Comparison of ENCODE assay signal across 12 cellular contexts in genomic region chr12:77686760-77687159, GRCh38.
DNase-seq lines count a peak whose midpoint lies in the region; FAIRE-seq and TF ChIP-seq lines count a peak whose summit lies in the region.
"Had no signal": no experiment of that assay in that cellular context is flagged by ENCODE, and none has a peak within 500 bp of the region (broad histone marks: within the 10 kb centered on the region; RNA-seq: fewer than 3 reads in every experiment).

No MANE protein-coding gene starts in this region.

- no peaks in the 10 kb centered on the region for H3K4me1 ChIP-seq in astrocyte (ENCODE audit: insufficient read depth, low read length)

- H3K27me3 Mint-ChIP-seq in astrocyte (ENCODE audit: low read depth, unreplicated experiment), result no peaks in the 10 kb centered on the region

- in situ Hi-C loops in GM13976 (cut with MboI; ENCODE audit: low sequenced_read_pairs, unreplicated experiment), result loop anchor here (25.0 kb wide), 1 partner anchor 649 kb away; no protein-coding TSS in a partner anchor

- DNase-seq in D721Med (ENCODE audit: insufficient read length, low spot score) (no peak), LHCN-M2 (ENCODE audit: low read depth) (peak; percentile 34), astrocyte (ENCODE audit: low read depth) (no peak), lung microvascular endothelial cell (ENCODE audit: low read depth in 2 of 2) (peak; percentile 17 to 27), DMS153 treated with DMSO at 0.1 percent for 48 hours (lab: John Stamatoyannopoulos, UW; ENCODE audit: unreplicated experiment) (no peak), GM13976 (ENCODE audit: low spot score) (no peak), GM19240 (ENCODE audit: insufficient read length, low spot score) (no peak), HuH-7 (ENCODE audit: low spot score) (no peak)
- DNase-seq: activated T-cell treated with anti-CD3 and anti-CD28 coated beads, Interleukin-2, amount 50 U/mL, for 48 hours; DND-41 had no signal

- TF ChIP-seq CTCF in D721Med (IDR thresholded peaks at IDR 0.05; ENCODE audit: insufficient read depth, missing control alignments) (peak; percentile 48), astrocyte (IDR thresholded peaks at IDR 0.05; ENCODE audit: insufficient read depth, low read depth, low read length) (peak; percentile 31), GM13976 (IDR thresholded peaks at IDR 0.05; ENCODE audit: borderline replicate concordance, control extremely low read depth, extremely low read depth, insufficient read depth, missing control alignments) (no peak)

- H3K4me3 ChIP-seq in astrocyte (ENCODE audit: insufficient read depth, low read depth, low read length), result no peak overlapping the region
- H3K4me3 ChIP-seq: coronary artery had no signal

- H3K36me3 ChIP-seq in astrocyte (ENCODE audit: insufficient read depth, low read length), result no peaks in the 10 kb centered on the region

- H3K36me3 Mint-ChIP-seq in astrocyte (ENCODE audit: low read depth, unreplicated experiment), result no peaks in the 10 kb centered on the region
- H3K36me3 Mint-ChIP-seq: mesothelial cell of epicardium had no signal

- H3K9me3 Mint-ChIP-seq in astrocyte (ENCODE audit: unreplicated experiment), result no peaks in the 10 kb centered on the region
- H3K9me3 Mint-ChIP-seq: mesothelial cell of epicardium had no signal

- no peaks in the 10 kb centered on the region for H3K27me3 ChIP-seq in astrocyte (ENCODE audit: insufficient read depth, low read length)

- H3K4me1 Mint-ChIP-seq in astrocyte (ENCODE audit: low read depth, unreplicated experiment), result peaks cover 11% of the 10 kb centered on the region

- no peak overlapping the region for H3K27ac Mint-ChIP-seq in astrocyte (ENCODE audit: unreplicated experiment)
- H3K27ac Mint-ChIP-seq: mesothelial cell of epicardium had no signal

- no peak overlapping the region for H3K4me2 ChIP-seq in astrocyte (ENCODE audit: low read length)

- no peak overlapping the region for H2AFZ ChIP-seq in astrocyte (ENCODE audit: low read depth, low read length)

- H3K9ac ChIP-seq in astrocyte (ENCODE audit: low read length), result no peak overlapping the region

- no peak overlapping the region for H3K27ac ChIP-seq in astrocyte (ENCODE audit: low read depth, low read length)
- H3K27ac ChIP-seq: coronary artery had no signal

- FAIRE-seq in D721Med (lab: Jason Lieb, UNC) (no peak), astrocyte (lab: Jason Lieb, UNC) (peak; percentile 26)

- H4K20me1 ChIP-seq in astrocyte (ENCODE audit: insufficient read depth, low read length), result no peaks in the 10 kb centered on the region

- H3K79me2 ChIP-seq in astrocyte (ENCODE audit: insufficient read depth, low read length), result no peaks in the 10 kb centered on the region

- no peak overlapping the region for H3K4me3 Mint-ChIP-seq in astrocyte (ENCODE audit: unreplicated experiment)
- H3K4me3 Mint-ChIP-seq: mesothelial cell of epicardium had no signal

- H3K9me3 ChIP-seq in astrocyte (ENCODE audit: insufficient read depth, low read depth, low read length), result no peaks in the 10 kb centered on the region

Comparison
In these comparisons a context has a peak if more than half of its experiments do, and no peak if none do; other contexts are left out.
1. DNase-seq: peak in LHCN-M2 (single experiment) and lung microvascular endothelial cell (2 of 2); none in D721Med (single experiment), astrocyte (single experiment), DMS153 treated with DMSO at 0.1 percent for 48 hours (single experiment), GM13976 (single experiment), GM19240 (single experiment) and HuH-7 (single experiment).